ENCODE assay signal across 24 cellular contexts in the genomic region with DNA sequence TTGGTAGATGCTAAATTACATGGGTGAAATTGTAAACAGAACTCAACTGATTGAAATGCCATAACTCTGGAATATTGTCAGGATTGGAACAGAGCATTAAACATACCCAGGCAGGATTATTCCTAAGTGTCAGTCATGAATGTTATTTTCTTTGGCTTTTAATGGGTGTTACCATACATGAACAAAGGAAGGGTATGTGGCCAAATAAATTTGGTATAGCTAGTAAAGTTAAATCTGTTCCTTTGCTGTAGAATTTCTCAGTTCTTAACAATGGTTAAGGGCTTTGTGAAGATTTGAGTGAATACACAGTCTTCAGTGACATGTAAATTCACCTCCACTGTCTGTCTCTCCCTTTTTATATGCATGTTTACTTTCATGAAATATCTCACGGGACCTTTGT.
DNase-seq lines count a peak whose midpoint lies in the region.
"Had no signal": no experiment of that assay in that cellular context is flagged by ENCODE, and none has a peak within 500 bp of the region (broad histone marks: within the 10 kb centered on the region; RNA-seq: fewer than 3 reads in every experiment).

No MANE protein-coding gene starts in this region.

- DNase-seq in NCI-H526 (lab: John Stamatoyannopoulos, UW) (peak; percentile 0 to 30), NCI-H526 treated with DMSO at 0.1 percent for 48 hours (lab: John Stamatoyannopoulos, UW) (peak; percentile 10), SHP77 treated with DMSO at 0.1 percent for 48 hours (lab: John Stamatoyannopoulos, UW) (no peak), kidney tubule cell (ENCODE audit: low spot score) (no peak)
- DNase-seq: 8988T; ACHN; AML-193; BE2C; C1 segment of cervical spinal cord; Caco-2; Calu3; CD4-positive, alpha-beta memory T cell; CD4-positive, alpha-beta T cell; CD4-positive, CD25-positive, alpha-beta regulatory T cell; CD8-positive, alpha-beta memory T cell; CD8-positive, alpha-beta T cell; COR-L47; DMS 273 treated with DMSO at 0.1 percent for 48 hours; DMS153; DMS53; DMS79; DMS79 treated with DMSO at 0.1 percent for 48 hours; DND-41; EL had no signal

Comparison
In these comparisons a context has a peak if more than half of its experiments do, and no peak if none do; other contexts are left out.
1. DNase-seq: peak in NCI-H526 (2 of 2) and NCI-H526 treated with DMSO at 0.1 percent for 48 hours (single experiment); none in SHP77 treated with DMSO at 0.1 percent for 48 hours (single experiment) and kidney tubule cell (single experiment).